ENCODE assay signal across 1 cellular context in genomic region chr17:49515196-49515770, GRCh38.
TF ChIP-seq lines count a peak whose summit lies in the region.

No MANE protein-coding gene starts in this region.

TF ChIP-seq in HepG2, 621 proteins besides CTCF, POLR2A, EP300 and RAD21 (continued from another document and continues in another):
- TF ChIP-seq ZBTB49 (CRISPR knock-in tag; IDR thresholded peaks at IDR 0.05; ENCODE audit: borderline replicate concordance) (no peak), ATF6 (CRISPR knock-in tag; conservative IDR thresholded peaks at IDR 0.05) (no peak), NR2F6 (IDR thresholded peaks at IDR 0.05) (no peak), NR2F6 (CRISPR knock-in tag; IDR thresholded peaks at IDR 0.05) (peak; percentile 69), ZSCAN21 (CRISPR knock-in tag; IDR thresholded peaks at IDR 0.05; ENCODE audit: borderline replicate concordance) (0 out of 2 replicates have a peak, but pooled peaks have one; percentile 22), NBN (conservative IDR thresholded peaks at IDR 0.05) (no peak), RNF2 (conservative IDR thresholded peaks at IDR 0.05; ENCODE audit: low read depth) (peak; percentile 95), TBL1XR1 (IDR thresholded peaks at IDR 0.05; ENCODE audit: borderline replicate concordance, low read length, partially characterized antibody) (no peak), ZNF530 (CRISPR knock-in tag; IDR thresholded peaks at IDR 0.05; ENCODE audit: low read depth) (no peak), ESRRA (CRISPR knock-in tag; IDR thresholded peaks at IDR 0.05; ENCODE audit: low read depth) (no peak), RBAK (CRISPR knock-in tag; IDR thresholded peaks at IDR 0.05) (no peak), SRSF4 (IDR thresholded peaks at IDR 0.05; ENCODE audit: low read depth, low read length, poor library complexity, severe bottlenecking) (no peak), ZNF761 (CRISPR knock-in tag; conservative IDR thresholded peaks at IDR 0.05) (no peak; the same call in 1 of the 2 replicates), ZNF44 (CRISPR knock-in tag; IDR thresholded peaks at IDR 0.05) (0 out of 2 replicates have a peak, but pooled peaks have one; percentile 78), ZBTB44 (CRISPR knock-in tag; IDR thresholded peaks at IDR 0.05) (peak; percentile 84), ZNF724P (CRISPR knock-in tag; IDR thresholded peaks at IDR 0.05; ENCODE audit: borderline replicate concordance) (no peak), ZFP41 (CRISPR knock-in tag; IDR thresholded peaks at IDR 0.05; ENCODE audit: borderline replicate concordance) (peak; percentile 88; the same call in 1 of the 2 replicates), KAT7 (CRISPR knock-in tag; IDR thresholded peaks at IDR 0.05; ENCODE audit: borderline replicate concordance) (0 out of 2 replicates have a peak, but pooled peaks have one; percentile 66), ZNF138 (CRISPR knock-in tag; IDR thresholded peaks at IDR 0.05; ENCODE audit: low read depth) (0 out of 2 replicates have a peak, but pooled peaks have one; percentile 76), MTERF4 (CRISPR knock-in tag; IDR thresholded peaks at IDR 0.05) (no peak), PCBP1 (IDR thresholded peaks at IDR 0.05; ENCODE audit: borderline replicate concordance, low read depth, low read length) (no peak), FOXK1 (CRISPR knock-in tag; IDR thresholded peaks at IDR 0.05; ENCODE audit: borderline replicate concordance, low read depth) (peak; percentile 60; the same call in 1 of the 2 replicates), ZSCAN20 (CRISPR knock-in tag; IDR thresholded peaks at IDR 0.05; ENCODE audit: borderline replicate concordance) (no peak), FOXM1 (CRISPR knock-in tag; IDR thresholded peaks at IDR 0.05) (no peak), ZIK1 (CRISPR knock-in tag; IDR thresholded peaks at IDR 0.05; ENCODE audit: borderline replicate concordance, low read depth) (peak; percentile 63; the same call in 1 of the 2 replicates), ZNF770 (CRISPR knock-in tag; IDR thresholded peaks at IDR 0.05) (peak; percentile 50; the same call in 1 of the 2 replicates), U2AF1 (optimal IDR thresholded peaks at IDR 0.05; ENCODE audit: low read depth, low read length) (no peak), ZNF609 (CRISPR knock-in tag; IDR thresholded peaks at IDR 0.05; ENCODE audit: borderline replicate concordance) (no peak), ZFP36 (IDR thresholded peaks at IDR 0.05; ENCODE audit: borderline replicate concordance, low read depth, low read length, partially characterized antibody) (no peak), KAT2B (IDR thresholded peaks at IDR 0.05; ENCODE audit: borderline replicate concordance, low read depth, low read length) (no peak), JDP2 (CRISPR knock-in tag; IDR thresholded peaks at IDR 0.05; ENCODE audit: borderline replicate concordance) (no peak), DR1 (CRISPR knock-in tag; IDR thresholded peaks at IDR 0.05) (peak; percentile 67; the same call in 1 of the 2 replicates), FOXJ3 (CRISPR knock-in tag; IDR thresholded peaks at IDR 0.05; ENCODE audit: borderline replicate concordance) (no peak), ZNF124 (CRISPR knock-in tag; IDR thresholded peaks at IDR 0.05) (no peak; the same call in 1 of the 2 replicates), GMEB1 (CRISPR knock-in tag; IDR thresholded peaks at IDR 0.05; ENCODE audit: borderline replicate concordance) (peak; percentile 60; the same call in 1 of the 2 replicates), GABPB1 (CRISPR knock-in tag; IDR thresholded peaks at IDR 0.05) (peak; percentile 73), SMC3 (IDR thresholded peaks at IDR 0.05; ENCODE audit: low read length) (no peak), PATZ1 (CRISPR knock-in tag; IDR thresholded peaks at IDR 0.05) (peak; percentile 65)
